ENCODE assay signal across 1 cellular context in the genomic region with DNA sequence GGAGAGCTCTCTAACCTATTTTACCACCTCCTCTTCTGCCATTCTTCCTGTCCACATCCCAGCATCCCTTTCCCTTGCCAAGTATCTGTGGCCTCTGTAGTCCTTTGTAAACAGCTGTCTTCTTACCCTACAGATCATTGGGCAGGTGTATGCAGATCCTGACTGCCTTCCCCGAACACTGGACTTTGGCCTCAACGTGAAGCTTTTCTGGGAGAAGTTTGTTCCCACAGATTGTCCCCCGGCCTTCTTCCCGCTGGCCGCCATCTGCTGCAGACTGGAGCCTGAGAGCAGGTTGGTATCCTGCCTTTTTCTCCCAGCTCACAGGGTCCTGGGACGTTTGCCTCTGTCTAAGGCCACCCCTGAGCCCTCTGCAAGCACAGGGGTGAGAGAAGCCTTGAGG.
TF ChIP-seq lines count a peak whose summit lies in the region.

No MANE protein-coding gene starts in this region.

TF ChIP-seq in HepG2, 621 proteins besides CTCF, POLR2A, EP300 and RAD21:
- TF ChIP-seq HMGA1 (CRISPR knock-in tag; conservative IDR thresholded peaks at IDR 0.05) = no peak
- TF ChIP-seq, protein P1, sequence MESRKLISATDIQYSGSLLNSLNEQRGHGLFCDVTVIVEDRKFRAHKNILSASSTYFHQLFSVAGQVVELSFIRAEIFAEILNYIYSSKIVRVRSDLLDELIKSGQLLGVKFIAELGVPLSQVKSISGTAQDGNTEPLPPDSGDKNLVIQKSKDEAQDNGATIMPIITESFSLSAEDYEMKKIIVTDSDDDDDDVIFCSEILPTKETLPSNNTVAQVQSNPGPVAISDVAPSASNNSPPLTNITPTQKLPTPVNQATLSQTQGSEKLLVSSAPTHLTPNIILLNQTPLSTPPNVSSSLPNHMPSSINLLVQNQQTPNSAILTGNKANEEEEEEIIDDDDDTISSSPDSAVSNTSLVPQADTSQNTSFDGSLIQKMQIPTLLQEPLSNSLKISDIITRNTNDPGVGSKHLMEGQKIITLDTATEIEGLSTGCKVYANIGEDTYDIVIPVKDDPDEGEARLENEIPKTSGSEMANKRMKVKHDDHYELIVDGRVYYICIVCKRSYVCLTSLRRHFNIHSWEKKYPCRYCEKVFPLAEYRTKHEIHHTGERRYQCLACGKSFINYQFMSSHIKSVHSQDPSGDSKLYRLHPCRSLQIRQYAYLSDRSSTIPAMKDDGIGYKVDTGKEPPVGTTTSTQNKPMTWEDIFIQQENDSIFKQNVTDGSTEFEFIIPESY (CRISPR knock-in tag; IDR thresholded peaks at IDR 0.05) = peak; percentile 83
- no peak for TF ChIP-seq ERF (CRISPR knock-in tag; IDR thresholded peaks at IDR 0.05)
- TF ChIP-seq RARA (CRISPR knock-in tag; IDR thresholded peaks at IDR 0.05) = no peak
